In the genomic region with DNA sequence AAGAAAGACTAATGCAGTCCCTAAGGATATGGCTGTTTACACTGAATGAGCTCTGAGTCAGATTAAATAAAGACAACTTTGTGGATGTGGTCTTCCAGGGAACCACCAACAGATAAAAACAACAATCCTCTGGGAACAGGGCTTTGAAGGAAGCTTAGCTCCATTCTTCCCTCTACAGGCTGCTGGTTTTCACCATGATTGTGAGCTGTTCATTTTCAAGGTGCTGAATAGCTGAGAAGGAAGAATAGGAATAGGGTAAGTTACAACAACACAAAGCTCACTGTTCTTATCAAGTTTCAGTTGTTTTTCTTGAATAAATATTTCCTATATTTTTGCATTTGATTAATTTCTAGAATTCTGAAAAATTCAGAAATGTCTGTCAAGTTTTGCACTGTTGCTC, we compare ENCODE assay signal across 16 cellular contexts. TPM values are rescaled to one million over a fixed set of nuclear protein-coding genes. Genes with fewer than 3 reads are reported as not detected.
DNase-seq lines count a peak whose midpoint lies in the region; ATAC-seq and TF ChIP-seq lines count a peak whose summit lies in the region.
"Had no signal": no experiment of that assay in that cellular context is flagged by ENCODE, and none has a peak within 500 bp of the region (broad histone marks: within the 10 kb centered on the region; RNA-seq: fewer than 3 reads in every experiment).

No MANE protein-coding gene starts in this region.

- H3K9me2 ChIP-seq in GM23248 (ENCODE audit: insufficient read depth) = no peaks in the 10 kb centered on the region

- in situ Hi-C loops in GM23248 (cut with MboI) = no loop called here

- H3F3A ChIP-seq in GM23248 (ENCODE audit: insufficient read depth) = no peaks in the 10 kb centered on the region

- no peak overlapping the region for H2AFZ ChIP-seq in GM23248

- no peak overlapping the region for H3K27ac ChIP-seq in GM23248
- H3K27ac ChIP-seq: BLaER1, dorsolateral prefrontal cortex, neutrophil had no signal

- intact Hi-C loops in left cardiac atrium (cut with DNase I) = no loop called here

- no peaks in the 10 kb centered on the region for H3K9me3 ChIP-seq in GM23248 (ENCODE audit: low read depth)
- H3K9me3 ChIP-seq: neutrophil had no signal

- no peaks in the 10 kb centered on the region for H3K36me3 ChIP-seq in GM23248 (ENCODE audit: low read depth)
- H3K36me3 ChIP-seq: BLaER1, neutrophil had no signal

- no peaks in the 10 kb centered on the region for H3K4me1 ChIP-seq in GM23248 (ENCODE audit: insufficient read depth)
- H3K4me1 ChIP-seq: BLaER1 had no signal

- H3K4me2 ChIP-seq in GM23248 (ENCODE audit: unreplicated experiment) = no peak overlapping the region
- H3K4me2 ChIP-seq: BLaER1 had no signal

- H3K27me3 ChIP-seq in GM23248 (replicated peaks; ENCODE audit: insufficient read depth) = peaks cover 10% of the 10 kb centered on the region; the same call in 1 of the 2 replicates
- H3K27me3 ChIP-seq: BLaER1 had no signal

- no peak for ATAC-seq in left cardiac atrium
- no peak for ATAC-seq in HG02623 (IDR thresholded peaks at IDR 0.05; ENCODE audit: unreplicated experiment)

- no peaks in the 10 kb centered on the region for H4K20me1 ChIP-seq in GM23248 (ENCODE audit: insufficient read depth)
- H4K20me1 ChIP-seq: BLaER1 had no signal

- DNase-seq in A172 (ENCODE audit: low spot score) (peak; percentile 28), GM23248 (peak; percentile 50), SW480 (ENCODE audit: low spot score) (peak; percentile 14), foreskin fibroblast (peak; percentile 46 to 65), left cardiac atrium (no peak), SHP77 treated with DMSO at 0.1 percent for 48 hours (lab: John Stamatoyannopoulos, UW) (no peak), NCI-H510A treated with DMSO at 0.1 percent for 48 hours (lab: John Stamatoyannopoulos, UW) (no peak)
- DNase-seq: activated CD4-positive, CD25-positive, alpha-beta regulatory T cell treated with anti-CD3 and anti-CD28 coated beads, Interleukin-2, amount 50 U/mL, for 72 hours; dorsolateral prefrontal cortex; NCI-H2171; SIG-M5; stimulated activated CD4-positive, alpha-beta T cell treated with anti-CD3 and anti-CD28 coated beads, Interleukin-4, amount 100 ng/mL, for 24 hours had no signal

- TF ChIP-seq CTCF in foreskin fibroblast (IDR thresholded peaks at IDR 0.05; ENCODE audit: low read depth, low read length) = peak; percentile 30

- H3K4me3 ChIP-seq in GM23248 (no peak overlapping the region), foreskin fibroblast (ENCODE audit: low read depth in 1 of 2, low read length in 2 of 2) (no peak overlapping the region)
- H3K4me3 ChIP-seq: BLaER1, dorsolateral prefrontal cortex had no signal

- H3K9ac ChIP-seq in GM23248 = no peak overlapping the region
- H3K9ac ChIP-seq: BLaER1 had no signal

- no peaks in the 10 kb centered on the region for H3K79me2 ChIP-seq in GM23248 (ENCODE audit: insufficient read depth)

RNA-seq across cellular contexts. Expression of a gene that starts 25.9 kb away (rescaled TPM):
- 53.3 and 54.2 TPM in 2 replicates for total RNA-seq in A172 (2014; rRNA removed; shearing (Covaris generic))
- total RNA-seq in GM23248 (2014; rRNA removed; shearing (Covaris generic)) = 48.4 and 57.9 TPM in 2 replicates
- 10.8 and 11.0 TPM in 2 replicates for polyA plus RNA-seq in GM23248 (2016; fragmentation: Nextera tagmentation; extraction: Ambion mirVana)
- total RNA-seq in left cardiac atrium = 10 to 100 TPM; 31.1 to 34.5 TPM

RNA-seq across cellular contexts. Expression of a gene that starts 34.9 kb away (rescaled TPM):
- 0.41 TPM in 1 of 2 replicates, not detected in the other for total RNA-seq in A172 (2014; rRNA removed; shearing (Covaris generic))
- total RNA-seq in GM23248 (2014; rRNA removed; shearing (Covaris generic)) = not detected in 2 replicates
- 0.39 TPM in 1 of 2 replicates, not detected in the other for polyA plus RNA-seq in GM23248 (2016; fragmentation: Nextera tagmentation; extraction: Ambion mirVana)
- total RNA-seq in left cardiac atrium = under 1 TPM in 1 of 2 donors, not detected in 1; 0.37 TPM
- total RNA-seq: subcutaneous adipose tissue had no signal

Comparison
In these comparisons a context has a peak if more than half of its experiments do, and no peak if none do; other contexts are left out.
1. DNase-seq: peak in A172 (single experiment), GM23248 (single experiment), SW480 (single experiment) and foreskin fibroblast (2 of 2); none in left cardiac atrium (single experiment), SHP77 treated with DMSO at 0.1 percent for 48 hours (single experiment) and NCI-H510A treated with DMSO at 0.1 percent for 48 hours (single experiment).